ENCODE assay signal across 1 cellular context in the genomic region with DNA sequence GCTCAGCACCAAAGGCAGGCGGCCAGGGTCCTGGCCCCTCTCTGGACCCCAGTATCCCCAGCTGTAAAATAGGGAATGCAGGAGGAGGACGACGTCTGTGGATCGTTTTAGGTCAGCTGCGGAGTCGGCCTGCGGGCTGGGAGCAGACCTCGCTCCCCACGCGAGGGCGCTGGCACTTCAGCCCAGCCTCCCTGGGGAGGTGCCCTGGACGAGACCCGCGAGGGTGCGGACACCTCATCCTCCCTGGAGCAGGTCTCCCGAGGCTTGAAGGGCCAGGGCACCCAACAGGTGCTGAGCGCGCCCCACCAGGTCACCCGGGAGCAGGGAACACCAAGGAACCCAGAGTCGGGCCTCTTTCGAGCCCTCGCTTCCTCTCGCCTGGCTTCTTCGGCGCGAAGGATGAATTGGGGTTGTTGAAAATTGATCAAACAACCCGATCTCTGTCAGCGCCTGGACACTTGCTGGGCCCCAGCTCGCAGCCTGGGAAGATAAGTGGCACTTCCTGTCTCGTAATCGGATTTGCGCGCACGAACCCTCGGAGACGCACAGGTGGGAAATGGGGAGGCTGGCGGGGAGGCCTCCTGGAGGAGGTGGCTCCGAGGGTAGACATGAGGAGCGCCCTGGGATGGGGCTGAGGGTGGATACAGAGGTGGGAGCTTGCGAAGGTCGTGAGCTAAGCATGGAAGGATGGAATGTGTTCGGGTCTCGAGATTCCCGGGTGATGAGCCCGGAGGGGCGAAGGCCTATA.
A peak's percentile ranks its signal among the peaks of the same experiment; 100 is the strongest.
TF ChIP-seq lines count a peak whose summit lies in the region.

No MANE protein-coding gene starts in this region.

TF ChIP-seq in endothelial cell of umbilical vein, 7 proteins besides CTCF, POLR2A, EP300 and RAD21:
- TF ChIP-seq JUN (IDR thresholded peaks at IDR 0.05; ENCODE audit: borderline replicate concordance, insufficient read depth, insufficient read length, low read depth) (no peak), EZH2 (IDR thresholded peaks at IDR 0.05; ENCODE audit: borderline replicate concordance, low read depth, low read length, severe bottlenecking) (peak; percentile 20)
TF ChIP-seq in endothelial cell of umbilical vein: peak in this region for 1.
